In genomic region chr11:70397983-70398833, GRCh38 we compare ENCODE assay signal across 8 cellular contexts. TPM values are rescaled to one million over a fixed set of nuclear protein-coding genes. Genes with fewer than 3 reads are reported as not detected.
DNase-seq lines count a peak whose midpoint lies in the region; ATAC-seq and TF ChIP-seq lines count a peak whose summit lies in the region.

TSS of gene CTTN (plus strand) at chr11:70398529. CDS start at chr11:70407298, 8,769 bp downstream.

- peak within 1 kb of the TSS; percentile 84 for H3K27ac ChIP-seq in lower lobe of right lung

- H3K36me3 ChIP-seq in lower lobe of right lung: no peaks in the 10 kb centered on the region

- H3K4me1 ChIP-seq in lower lobe of right lung: peaks cover 36% of the 10 kb centered on the region

- peak within 1 kb of the TSS; percentile 69 for H3K4me3 ChIP-seq in GM12875 (ENCODE audit: low read depth, low read length)
- peak within 1 kb of the TSS; percentile 88 for H3K4me3 ChIP-seq in lower lobe of right lung

- TF ChIP-seq CTCF in GM12875 (IDR thresholded peaks at IDR 0.05; ENCODE audit: borderline replicate concordance, insufficient read depth, low read depth, low read length) (no peak), lower lobe of right lung (IDR thresholded peaks at IDR 0.05) (no peak)

- no peaks in the 10 kb centered on the region for H3K9me3 ChIP-seq in lower lobe of right lung

- DNase-seq in HS-27A (ENCODE audit: low read depth) (peak; percentile 41), NCI-H82 treated with DMSO at 0.1 percent for 48 hours (lab: John Stamatoyannopoulos, UW; ENCODE audit: unreplicated experiment) (peak; percentile 54), lower lobe of right lung (peak; percentile 85)
- peak; percentile 35 for DNase-seq in activated CD8-positive, alpha-beta memory T cell treated with anti-CD3 and anti-CD28 coated beads for 4 hours (ENCODE audit: low read depth in 2 of 2)
- peak; percentile 24 for DNase-seq in effector CD8-positive, alpha-beta T cell (lab: John Stamatoyannopoulos, UW)
- DNase-seq in stimulated activated CD4-positive, alpha-beta T cell treated with anti-CD3 and anti-CD28 coated beads, Interleukin-4, amount 100 ng/mL, for 48 hours (ENCODE audit: low read depth in 2 of 2): peak; percentile 68

- H3K27me3 ChIP-seq in lower lobe of right lung (ENCODE audit: low read depth): peaks cover 15% of the 10 kb centered on the region

- ATAC-seq in lower lobe of right lung (peak; percentile 91 to 93), HG02884 (IDR thresholded peaks at IDR 0.05; ENCODE audit: unreplicated experiment) (no peak)

- intact Hi-C loops in lower lobe of right lung (cut with DNase I): no loop called here

RNA-seq across cellular contexts. Expression of gene CTTN, which starts in this region (rescaled TPM):
- 145 TPM for total RNA-seq in lower lobe of right lung

Comparison
In these comparisons a context has a peak if more than half of its experiments do, and no peak if none do; other contexts are left out.
1. DNase-seq: peak in every context shown above with its lines; median percentile 85 in lower lobe of right lung; 68 in stimulated activated CD4-positive, alpha-beta T cell treated with anti-CD3 and anti-CD28 coated beads, Interleukin-4, amount 100 ng/mL, for 48 hours; 54 in NCI-H82 treated with DMSO at 0.1 percent for 48 hours; 41 in HS-27A; 35 in activated CD8-positive, alpha-beta memory T cell treated with anti-CD3 and anti-CD28 coated beads for 4 hours; 24 in effector CD8-positive, alpha-beta T cell.